In the genomic region with DNA sequence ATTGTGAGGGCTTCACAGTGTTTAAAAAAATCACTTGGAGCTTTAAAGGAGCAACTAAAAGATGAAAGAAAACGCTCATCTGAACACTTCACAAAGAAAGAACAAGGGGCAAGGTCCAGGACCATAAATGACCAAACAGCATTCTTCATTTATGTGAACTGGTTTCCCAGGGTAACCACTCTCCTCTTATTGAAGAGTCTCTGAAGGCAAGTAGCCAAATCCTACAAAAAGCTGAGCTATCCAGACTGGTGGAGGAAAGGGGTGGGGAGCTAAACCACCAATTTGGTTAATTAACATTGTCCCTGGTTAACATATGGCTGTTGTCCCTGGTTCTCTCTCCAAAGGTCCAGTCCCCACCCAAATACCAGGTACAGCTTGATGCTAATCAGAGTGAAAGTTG, we compare ENCODE assay signal across 1 cellular context.
TF ChIP-seq lines count a peak whose summit lies in the region.

No MANE protein-coding gene starts in this region.

TF ChIP-seq in HepG2, 621 proteins besides CTCF, POLR2A, EP300 and RAD21 (continued from another document and continues in another):
- TF ChIP-seq ZNF609 (CRISPR knock-in tag; IDR thresholded peaks at IDR 0.05; ENCODE audit: borderline replicate concordance) (no peak), ATM (IDR thresholded peaks at IDR 0.05; ENCODE audit: borderline replicate concordance) (no peak), HMGA1 (CRISPR knock-in tag; conservative IDR thresholded peaks at IDR 0.05) (no peak), MLXIP (CRISPR knock-in tag; IDR thresholded peaks at IDR 0.05; ENCODE audit: borderline replicate concordance) (no peak), TCF7 (IDR thresholded peaks at IDR 0.05; ENCODE audit: low read depth) (peak; percentile 49; the same call in 1 of the 2 replicates), ZNF296 (CRISPR knock-in tag; conservative IDR thresholded peaks at IDR 0.05) (no peak), ZNF331 (CRISPR knock-in tag; IDR thresholded peaks at IDR 0.05) (no peak), CREM (IDR thresholded peaks at IDR 0.05) (peak; percentile 24; the same call in 1 of the 2 replicates), CREM (CRISPR knock-in tag; IDR thresholded peaks at IDR 0.05) (no peak), SP140L (CRISPR knock-in tag; IDR thresholded peaks at IDR 0.05; ENCODE audit: borderline replicate concordance) (no peak), SOX5 (CRISPR knock-in tag; IDR thresholded peaks at IDR 0.05; ENCODE audit: borderline replicate concordance) (peak; percentile 44), ZNF510 (CRISPR knock-in tag; IDR thresholded peaks at IDR 0.05; ENCODE audit: low read depth) (no peak), ZNF770 (CRISPR knock-in tag; IDR thresholded peaks at IDR 0.05) (no peak), MAFF (IDR thresholded peaks at IDR 0.05; ENCODE audit: low read depth, low read length) (no peak), ARID3A (IDR thresholded peaks at IDR 0.05; ENCODE audit: low read depth, low read length) (0 out of 2 replicates have a peak, but pooled peaks have one; percentile 13), ZKSCAN5 (CRISPR knock-in tag; IDR thresholded peaks at IDR 0.05) (no peak), ATF3 (CRISPR knock-in tag; IDR thresholded peaks at IDR 0.05) (no peak), ZNF570 (CRISPR knock-in tag; IDR thresholded peaks at IDR 0.05; ENCODE audit: borderline replicate concordance) (no peak), ESRRA (CRISPR knock-in tag; IDR thresholded peaks at IDR 0.05; ENCODE audit: low read depth) (no peak), NFIC (IDR thresholded peaks at IDR 0.05; ENCODE audit: low read length) (peak; percentile 35; the same call in 1 of the 2 replicates), SETDB1 (CRISPR knock-in tag; IDR thresholded peaks at IDR 0.05; ENCODE audit: borderline replicate concordance) (no peak), SP4 (CRISPR knock-in tag; IDR thresholded peaks at IDR 0.05) (no peak), SRSF9 (IDR thresholded peaks at IDR 0.05; ENCODE audit: borderline replicate concordance, insufficient read depth, low read depth, low read length, poor library complexity, severe bottlenecking) (no peak), ZNF543 (CRISPR knock-in tag; IDR thresholded peaks at IDR 0.05) (no peak), RFX3 (CRISPR knock-in tag; IDR thresholded peaks at IDR 0.05) (peak; percentile 76), MEIS2 (CRISPR knock-in tag; IDR thresholded peaks at IDR 0.05) (no peak), AHDC1 (CRISPR knock-in tag; IDR thresholded peaks at IDR 0.05; ENCODE audit: borderline replicate concordance) (no peak; the same call in 1 of the 2 replicates), KDM4B (CRISPR knock-in tag; IDR thresholded peaks at IDR 0.05) (no peak), TARDBP (CRISPR knock-in tag; IDR thresholded peaks at IDR 0.05) (no peak)
- TF ChIP-seq, protein P1, sequence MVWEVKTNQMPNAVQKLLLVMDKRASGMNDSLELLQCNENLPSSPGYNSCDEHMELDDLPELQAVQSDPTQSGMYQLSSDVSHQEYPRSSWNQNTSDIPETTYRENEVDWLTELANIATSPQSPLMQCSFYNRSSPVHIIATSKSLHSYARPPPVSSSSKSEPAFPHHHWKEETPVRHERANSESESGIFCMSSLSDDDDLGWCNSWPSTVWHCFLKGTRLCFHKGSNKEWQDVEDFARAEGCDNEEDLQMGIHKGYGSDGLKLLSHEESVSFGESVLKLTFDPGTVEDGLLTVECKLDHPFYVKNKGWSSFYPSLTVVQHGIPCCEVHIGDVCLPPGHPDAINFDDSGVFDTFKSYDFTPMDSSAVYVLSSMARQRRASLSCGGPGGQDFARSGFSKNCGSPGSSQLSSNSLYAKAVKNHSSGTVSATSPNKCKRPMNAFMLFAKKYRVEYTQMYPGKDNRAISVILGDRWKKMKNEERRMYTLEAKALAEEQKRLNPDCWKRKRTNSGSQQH (CRISPR knock-in tag; IDR thresholded peaks at IDR 0.05; ENCODE audit: low read depth) = no peak
- TF ChIP-seq, protein P2, sequence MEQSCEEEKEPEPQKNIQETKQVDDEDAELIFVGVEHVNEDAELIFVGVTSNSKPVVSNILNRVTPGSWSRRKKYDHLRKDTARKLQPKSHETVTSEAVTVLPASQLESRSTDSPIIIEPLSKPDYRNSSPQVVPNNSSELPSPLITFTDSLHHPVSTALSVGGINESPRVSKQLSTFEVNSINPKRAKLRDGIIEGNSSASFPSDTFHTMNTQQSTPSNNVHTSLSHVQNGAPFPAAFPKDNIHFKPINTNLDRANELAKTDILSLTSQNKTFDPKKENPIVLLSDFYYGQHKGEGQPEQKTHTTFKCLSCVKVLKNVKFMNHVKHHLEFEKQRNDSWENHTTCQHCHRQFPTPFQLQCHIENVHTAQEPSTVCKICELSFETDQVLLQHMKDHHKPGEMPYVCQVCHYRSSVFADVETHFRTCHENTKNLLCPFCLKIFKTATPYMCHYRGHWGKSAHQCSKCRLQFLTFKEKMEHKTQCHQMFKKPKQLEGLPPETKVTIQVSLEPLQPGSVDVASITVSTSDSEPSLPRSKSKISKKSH (CRISPR knock-in tag; IDR thresholded peaks at IDR 0.05; ENCODE audit: borderline replicate concordance) = no peak
